1 cellular context compared by ENCODE assay signal in genomic region chr17:41918392-41919164, GRCh38.
TF ChIP-seq lines count a peak whose summit lies in the region.

ACLY (minus strand) TSS chr17:41918951; CDS start chr17:41913873, 5,078 bp downstream.

TF ChIP-seq in HCT116, 20 proteins besides CTCF, POLR2A, EP300 and RAD21 (continued from another document):
- no peak for TF ChIP-seq REST (IDR thresholded peaks at IDR 0.05; ENCODE audit: low read depth)
